ENCODE assay signal across 9 cellular contexts in genomic region chr20:4832469-4832868, GRCh38. TPM values are rescaled to one million over a fixed set of nuclear protein-coding genes. Genes with fewer than 3 reads are reported as not detected.
"Had no signal": no experiment of that assay in that cellular context is flagged by ENCODE, and none has a peak within 500 bp of the region (broad histone marks: within the 10 kb centered on the region; RNA-seq: fewer than 3 reads in every experiment).

No MANE protein-coding gene starts in this region.

- ATAC-seq: HCT116 had no signal

- H3K9ac ChIP-seq: GM23248 had no signal

- H3K4me1 ChIP-seq: HAP-1 had no signal

- H3K27ac ChIP-seq: GM23248 had no signal

- H3K36me3 ChIP-seq: HAP-1 had no signal

- H2AFZ ChIP-seq: GM23248 had no signal

- H3K4me3 ChIP-seq: GM23248, HAP-1 had no signal

- H3K9me3 ChIP-seq: HAP-1 had no signal

- DNase-seq: GM23248, GOT3, H7, IMR-90, KBM-7 had no signal

- FAIRE-seq: HTR-8/SVneo had no signal

RNA-seq across cellular contexts. Expression of gene RASSF2, which starts 9.1 kb away (rescaled TPM):
- total RNA-seq: HT-29 had no signal
